Comparison of ENCODE assay signal across 8 cellular contexts in genomic region chr4:175891863-175892262, GRCh38.
DNase-seq lines count a peak whose midpoint lies in the region; ATAC-seq and TF ChIP-seq lines count a peak whose summit lies in the region.

No MANE protein-coding gene starts in this region.

- intact Hi-C loops in transverse colon (cut with DNase I; ENCODE audit: low total_unique reads) = no loop called here
- intact Hi-C loops in CD4-positive, alpha-beta memory T cell (cut with micrococcal nuclease) = no loop called here

- in situ Hi-C loops in transverse colon (cut with MboI; ENCODE audit: low pct_ligation_motif_present in 1 of 4, low pct_unique_long_range_greater_than_20kb in 1 of 4, low sequenced_read_pairs in 3 of 4) = no loop called here

- 0 to 12% methylated on average over 2 of the region's 2 CpGs for WGBS in transverse colon (ENCODE audit: low coverage in 1 of 2), 2 donors

- H3K4me3 ChIP-seq in transverse colon = no peak overlapping the region
- H3K4me3 ChIP-seq in CD4-positive, alpha-beta memory T cell (ENCODE audit: low read length in 2 of 2) = no peak overlapping the region

- no peaks in the 10 kb centered on the region for H3K4me1 ChIP-seq in transverse colon
- no peaks in the 10 kb centered on the region for H3K4me1 ChIP-seq in CD4-positive, alpha-beta memory T cell (ENCODE audit: insufficient read depth, low read length)

- DNase-seq in NCI-H345 (lab: John Stamatoyannopoulos, UW) (peak; percentile 2), epithelial cell of prostate (ENCODE audit: low read depth, low spot score) (peak; percentile 1), transverse colon (no peak), NCI-H1436 (lab: John Stamatoyannopoulos, UW) (no peak), SHP77 (lab: John Stamatoyannopoulos, UW) (no peak)
- no peak for DNase-seq in CD4-positive, alpha-beta memory T cell

- H3K36me3 Mint-ChIP-seq in CD4-positive, alpha-beta memory T cell = no peaks in the 10 kb centered on the region

- H3K9me3 ChIP-seq in transverse colon = no peaks in the 10 kb centered on the region
- H3K9me3 ChIP-seq in CD4-positive, alpha-beta memory T cell (ENCODE audit: control insufficient read depth in 1 of 2, low read length in 2 of 2) = no peaks in the 10 kb centered on the region

- no peak for TF ChIP-seq POLR2A in transverse colon (IDR thresholded peaks at IDR 0.05)

- H3K27ac Mint-ChIP-seq in CD4-positive, alpha-beta memory T cell = no peak overlapping the region

- POLR2A ChIA-PET in CD4-positive, alpha-beta memory T cell (lab: Charles Lee; ENCODE audit: partially characterized antibody) = no interaction called here

- no peak overlapping the region for H3K4me3 Mint-ChIP-seq in CD4-positive, alpha-beta memory T cell

- no peaks in the 10 kb centered on the region for H3K4me1 Mint-ChIP-seq in CD4-positive, alpha-beta memory T cell

- H3K9me3 Mint-ChIP-seq in CD4-positive, alpha-beta memory T cell = no peaks in the 10 kb centered on the region

- no peaks in the 10 kb centered on the region for H3K27me3 ChIP-seq in transverse colon
- no peaks in the 10 kb centered on the region for H3K27me3 ChIP-seq in CD4-positive, alpha-beta memory T cell (ENCODE audit: insufficient read depth, low read length)

- H3K27me3 Mint-ChIP-seq in CD4-positive, alpha-beta memory T cell = no peaks in the 10 kb centered on the region

- H3K36me3 ChIP-seq in transverse colon = no peaks in the 10 kb centered on the region
- H3K36me3 ChIP-seq in CD4-positive, alpha-beta memory T cell (ENCODE audit: insufficient read depth, low read length) = no peaks in the 10 kb centered on the region

- peak overlapping the region; percentile 91 for H3K27ac ChIP-seq in 22Rv1
- H3K27ac ChIP-seq in epithelial cell of prostate = no peak overlapping the region
- no peak overlapping the region for H3K27ac ChIP-seq in transverse colon
- no peak overlapping the region for H3K27ac ChIP-seq in CD4-positive, alpha-beta memory T cell (ENCODE audit: low read depth, low read length)

- CTCF ChIA-PET in CD4-positive, alpha-beta memory T cell (lab: Charles Lee; ENCODE audit: partially characterized antibody) = interaction anchor here (1.5 kb wide), 1 partner anchor 9 kb away, joined by 4 read pairs; no protein-coding TSS in a partner anchor

- TF ChIP-seq EP300 in transverse colon (IDR thresholded peaks at IDR 0.05; ENCODE audit: low read depth) = no peak

- TF ChIP-seq CTCF in 22Rv1 (IDR thresholded peaks at IDR 0.05) (peak; percentile 73), transverse colon (IDR thresholded peaks at IDR 0.05) (peak in 3 of 5 experiments; percentile 11 to 31 (median 20))

- peak; percentile 43 for ATAC-seq in GM18519 (IDR thresholded peaks at IDR 0.05; ENCODE audit: low FRiP score, unreplicated experiment)

Comparison
In these comparisons a context has a peak if more than half of its experiments do, and no peak if none do; other contexts are left out.
1. DNase-seq: peak in NCI-H345 (single experiment) and epithelial cell of prostate (single experiment); none in transverse colon (single experiment), NCI-H1436 (single experiment), CD4-positive, alpha-beta memory T cell (0 of 5) and SHP77 (0 of 2).